Comparison of ENCODE assay signal across 8 cellular contexts in genomic region chr17:74859439-74860228, GRCh38. TPM values are rescaled to one million over a fixed set of nuclear protein-coding genes. Genes with fewer than 3 reads are reported as not detected.
A peak's percentile ranks its signal among the peaks of the same experiment; 100 is the strongest.
DNase-seq lines count a peak whose midpoint lies in the region; ATAC-seq and TF ChIP-seq lines count a peak whose summit lies in the region.

Gene GRIN2C, minus strand, starts transcription at chr17:74859885. Its CDS starts 4,793 bp downstream, at chr17:74855092.

- H3K4me1 ChIP-seq in sigmoid colon = peaks cover 0 to 31% (median 27%) of the 10 kb centered on the region in 4 donors

- 2 to 3% methylated on average over 72 of the region's 72 CpGs for WGBS in sigmoid colon, 2 donors

- no peaks in the 10 kb centered on the region for H3K9me2 ChIP-seq in SU-DHL-6 (replicated peaks; ENCODE audit: insufficient read depth, low read length)

- H3K4me3 ChIP-seq in SU-DHL-6 (ENCODE audit: insufficient read depth, low read length, poor library complexity, severe bottlenecking) = no peak within 1 kb of the TSS
- peak within 1 kb of the TSS in 3 of 4 donors; percentile 22 to 35 (median 31) for H3K4me3 ChIP-seq in sigmoid colon

- intact Hi-C loops in sigmoid colon (cut with DNase I) = loop anchor here (1.0 to 5.0 kb wide), 2 partner anchors 16 to 407 kb away; no protein-coding TSS in a partner anchor

- TF ChIP-seq EP300 in sigmoid colon (IDR thresholded peaks at IDR 0.05) = no peak

- no peak within 1 kb of the TSS for H2AFZ ChIP-seq in SU-DHL-6 (ENCODE audit: low read depth, low read length, severe bottlenecking)

- H3K79me2 ChIP-seq in SU-DHL-6 (ENCODE audit: insufficient read depth, low read length) = no peaks in the 10 kb centered on the region

- no peak for ATAC-seq in GM21360 (IDR thresholded peaks at IDR 0.05; ENCODE audit: unreplicated experiment)

- no peaks in the 10 kb centered on the region for H3F3A ChIP-seq in SU-DHL-6 (ENCODE audit: insufficient read depth)

- H3K9me3 ChIP-seq in SU-DHL-6 (ENCODE audit: insufficient read depth, low read length) = no peaks in the 10 kb centered on the region
- no peaks in the 10 kb centered on the region for H3K9me3 ChIP-seq in sigmoid colon

- no peak within 1 kb of the TSS for H3K27ac ChIP-seq in SU-DHL-6 (ENCODE audit: low read depth, low read length)
- no peak within 1 kb of the TSS for H3K27ac ChIP-seq in sigmoid colon

- in situ Hi-C loops in GM13976 (cut with MboI; ENCODE audit: low sequenced_read_pairs, unreplicated experiment) = loop anchor here (10.0 kb wide), 1 partner anchor 65 kb away; no protein-coding TSS in a partner anchor

- peak within 1 kb of the TSS; percentile 15 for H3K4me2 ChIP-seq in SU-DHL-6 (ENCODE audit: low read depth, low read length, poor library complexity, severe bottlenecking)

- H3K9ac ChIP-seq in SU-DHL-6 (ENCODE audit: low read length) = no peak within 1 kb of the TSS

- no peaks in the 10 kb centered on the region for H4K20me1 ChIP-seq in SU-DHL-6 (ENCODE audit: low read depth, low read length)

- no peaks in the 10 kb centered on the region for H3K27me3 ChIP-seq in SU-DHL-6 (ENCODE audit: low read length)
- peaks cover 37 to 82% (median 65%) of the 10 kb centered on the region in 3 donors for H3K27me3 ChIP-seq in sigmoid colon

- no peak for DNase-seq in GM13976 (ENCODE audit: low spot score)
- DNase-seq in ecto neural progenitor cell (ENCODE audit: low spot score) = peak; percentile 73
- no peak for DNase-seq in sigmoid colon
- no peak for DNase-seq in kidney tubule cell (ENCODE audit: low spot score)
- DNase-seq in hippocampal formation (lab: John Stamatoyannopoulos, UW) = no peak
- DNase-seq in mucosa of gallbladder (ENCODE audit: low spot score) = no peak

- TF ChIP-seq POLR2A in sigmoid colon (IDR thresholded peaks at IDR 0.05) = no peak

- peak; percentile 19 for TF ChIP-seq CTCF in GM13976 (IDR thresholded peaks at IDR 0.05; ENCODE audit: borderline replicate concordance, control extremely low read depth, extremely low read depth, insufficient read depth, missing control alignments)
- no peak for TF ChIP-seq CTCF in SU-DHL-6 (IDR thresholded peaks at IDR 0.05; ENCODE audit: insufficient read depth, low read length, poor library complexity, severe bottlenecking)
- TF ChIP-seq CTCF in sigmoid colon (IDR thresholded peaks at IDR 0.05) = peak in 2 of 4 experiments; percentile 11 to 16

- H3K36me3 ChIP-seq in SU-DHL-6 (ENCODE audit: low read length) (no peaks in the 10 kb centered on the region), sigmoid colon (no peaks in the 10 kb centered on the region)

RNA-seq across cellular contexts. Expression of gene GRIN2C, which starts in this region (rescaled TPM):
- total RNA-seq in sigmoid colon = under 1 TPM in 1 of 4 donors, not detected in 3; 0.49 TPM
- under 1 TPM in 1 of 3 donors, not detected in 2; 0.22 TPM for polyA plus RNA-seq in sigmoid colon
- total RNA-seq in mucosa of gallbladder = 0.43 TPM
